In genomic region chr6:84675651-84676050, GRCh38 we compare ENCODE assay signal across 28 cellular contexts.
"Had no signal": no experiment of that assay in that cellular context is flagged by ENCODE, and none has a peak within 500 bp of the region (broad histone marks: within the 10 kb centered on the region; RNA-seq: fewer than 3 reads in every experiment).

No MANE protein-coding gene starts in this region.

- H3K9ac ChIP-seq: KMS-11, SK-N-SH had no signal

- H3K9me3 ChIP-seq: Peyer's patch, SJSA1, SK-N-SH had no signal

- H3K4me2 ChIP-seq: KMS-11, SK-N-SH had no signal

- H3K27me3 ChIP-seq: Peyer's patch, SJSA1 had no signal

- H3K4me1 ChIP-seq: Peyer's patch had no signal

- H3K4me3 ChIP-seq: Peyer's patch, SJSA1 had no signal

- H3K9me2 ChIP-seq: SK-N-SH had no signal

- DNase-seq: Karpas-422, MM.1S, MV-4-11, NCI-H1092, NCI-H1105, NCI-H1417 treated with DMSO at 0.1 percent for 48 hours, NCI-H1436 treated with DMSO at 0.1 percent for 48 hours, NCI-H1694 treated with DMSO at 0.1 percent for 48 hours, NCI-H187 treated with DMSO at 0.1 percent for 48 hours, NCI-H2029, NCI-H2081, NCI-H2171, NCI-H226, NCI-H446 treated with DMSO at 0.1 percent for 48 hours, NCI-H510A, NCI-H524, NCI-H526, NCI-H69, NCI-H748 treated with DMSO at 0.1 percent for 48 hours, NCI-H82, Peyer's patch, Right ventricle myocardium superior, RPMI8226, SHP77 treated with DMSO at 0.1 percent for 48 hours, SK-N-SH, SW 1271 had no signal

- H3K36me3 ChIP-seq: Peyer's patch, SJSA1 had no signal

- H3K27ac ChIP-seq: KMS-11, Peyer's patch, SJSA1 had no signal
